In genomic region chr2:183215917-183216316, GRCh38 we compare ENCODE assay signal across 16 cellular contexts.
DNase-seq lines count a peak whose midpoint lies in the region; ATAC-seq, FAIRE-seq and TF ChIP-seq lines count a peak whose summit lies in the region.
"Had no signal": no experiment of that assay in that cellular context is flagged by ENCODE, and none has a peak within 500 bp of the region (broad histone marks: within the 10 kb centered on the region; RNA-seq: fewer than 3 reads in every experiment).

No MANE protein-coding gene starts in this region.

- H3K9me2 ChIP-seq in PC-9 (ENCODE audit: insufficient read depth), result no peaks in the 10 kb centered on the region

- H3K4me3 ChIP-seq in K562 (no peak overlapping the region), endothelial cell of umbilical vein (replicated peaks in 1 of 3; ENCODE audit: insufficient read depth in 1 of 3, low read depth in 1 of 3, low read length in 3 of 3) (no peak overlapping the region), PC-9 (no peak overlapping the region), kidney (ENCODE audit: low read length in 2 of 2) (no peak overlapping the region)
- H3K4me3 ChIP-seq: GM23338 had no signal

- intact Hi-C loops in K562 (cut with micrococcal nuclease) (no loop called here), endothelial cell of umbilical vein (cut with micrococcal nuclease) (no loop called here), PC-9 (cut with micrococcal nuclease; ENCODE audit: unreplicated experiment) (no loop called here), kidney (cut with DNase I) (no loop called here)

- TF ChIP-seq EP300 in K562 (IDR thresholded peaks at IDR 0.05; ENCODE audit: low read length), result no peak

- H4K20me1 ChIP-seq in K562 (replicated peaks; ENCODE audit: control insufficient read depth, insufficient read depth, low read length) (no peaks in the 10 kb centered on the region), endothelial cell of umbilical vein (replicated peaks; ENCODE audit: control insufficient read depth, extremely low read depth, insufficient read depth, low read length) (no peaks in the 10 kb centered on the region), PC-9 (ENCODE audit: insufficient read depth) (no peaks in the 10 kb centered on the region)

- dilution Hi-C loops in endothelial cell of umbilical vein (cut with MboI; ENCODE audit: extremely low pct_ligation_motif_present, low sequenced_read_pairs), result no loop called here

- POLR2A ChIA-PET in K562 (lab: Yijun Ruan, JAX) (no interaction called here), endothelial cell of umbilical vein (lab: Charles Lee) (no interaction called here), PC-9 (lab: Charles Lee; ENCODE audit: unreplicated experiment) (no interaction called here)

- H3K27ac ChIP-seq in K562 (ENCODE audit: extremely low read depth, low read depth, low read length), result no peak overlapping the region; the same call in 2 of the 3 replicates
- no peak overlapping the region for H3K27ac ChIP-seq in endothelial cell of umbilical vein (ENCODE audit: insufficient read depth, low read depth, low read length)
- H3K27ac ChIP-seq in PC-9, result no peak overlapping the region
- H3K27ac ChIP-seq in kidney (ENCODE audit: low read depth in 2 of 2, low read length in 2 of 2), result no peak overlapping the region

- no peaks in the 10 kb centered on the region for H3K36me3 ChIP-seq in K562 (ENCODE audit: control insufficient read depth, insufficient read depth, low read length)
- no peaks in the 10 kb centered on the region for H3K36me3 ChIP-seq in endothelial cell of umbilical vein (ENCODE audit: control insufficient read depth in 2 of 2, extremely low read depth in 1 of 2, insufficient read depth in 2 of 2, low read length in 2 of 2)
- H3K36me3 ChIP-seq in PC-9 (ENCODE audit: low read depth), result no peaks in the 10 kb centered on the region
- no peaks in the 10 kb centered on the region for H3K36me3 ChIP-seq in kidney (ENCODE audit: control insufficient read depth in 1 of 2, insufficient read depth in 2 of 2, low read length in 2 of 2)

- H3K4me2 ChIP-seq in K562 (ENCODE audit: insufficient read depth, low read length) (peak overlapping the region; percentile 13; the same call in 1 of the 2 replicates), endothelial cell of umbilical vein (ENCODE audit: insufficient read depth, low read length) (no peak overlapping the region), PC-9 (no peak overlapping the region)
- H3K4me2 ChIP-seq: GM23338 had no signal

- FAIRE-seq in K562 (lab: Jason Lieb, UNC) (peak; percentile 37), endothelial cell of umbilical vein (lab: Jason Lieb, UNC) (peak; percentile 70), kidney (lab: Jason Lieb, UNC) (no peak)
- FAIRE-seq: GM12892 had no signal

- CTCF ChIA-PET in K562 (lab: Yijun Ruan, JAX; ENCODE audit: low intra/inter-chr PET ratio), result no interaction called here
- CTCF ChIA-PET in endothelial cell of umbilical vein (lab: Charles Lee), result interaction anchor here (1.3 to 1.6 kb wide), 2 partner anchors 28 to 36 kb away, joined by 3 to 4 read pairs; no protein-coding TSS in a partner anchor
- CTCF ChIA-PET in PC-9 (lab: Charles Lee), result no interaction called here

- H3K9ac ChIP-seq in K562 (ENCODE audit: insufficient read depth in 1 of 2, low read depth in 2 of 2, low read length in 2 of 2) (no peak overlapping the region), endothelial cell of umbilical vein (replicated peaks; ENCODE audit: extremely low read depth, insufficient read depth, low read length) (no peak overlapping the region), kidney (ENCODE audit: low read length in 2 of 2) (no peak overlapping the region)

- H3K27me3 ChIP-seq in K562 (ENCODE audit: control insufficient read depth in 2 of 2, insufficient read depth in 2 of 2, low read length in 2 of 2) (no peaks in the 10 kb centered on the region), endothelial cell of umbilical vein (ENCODE audit: control insufficient read depth in 2 of 2, insufficient read depth in 2 of 2, low read length in 2 of 2) (no peaks in the 10 kb centered on the region), PC-9 (ENCODE audit: insufficient read depth, low read depth) (no peaks in the 10 kb centered on the region)

- BruUV-seq in K562 (replicated peaks; lab: Mats Ljungman, UMichigan), result no TSS peak
- no TSS peak for BruUV-seq in endothelial cell of umbilical vein (replicated peaks; lab: Mats Ljungman, UMichigan)
- no TSS peak for BruUV-seq in PC-9 (replicated peaks; lab: Mats Ljungman, UMichigan)

- in situ Hi-C loops in K562 (cut with MboI), result no loop called here

- H3F3A ChIP-seq in PC-9 (ENCODE audit: insufficient read depth, low read depth), result no peaks in the 10 kb centered on the region

- TF ChIP-seq RAD21 in K562 (CRISPR knock-in tag; conservative IDR thresholded peaks at IDR 0.05 in 1 of 2, IDR thresholded peaks at IDR 0.05 in 1 of 2), result no peak

- H2AFZ ChIP-seq in K562 (ENCODE audit: low read depth, low read length) (peak overlapping the region; percentile 51), endothelial cell of umbilical vein (ENCODE audit: low read depth, low read length) (no peak overlapping the region), PC-9 (no peak overlapping the region)
- H2AFZ ChIP-seq: GM23338 had no signal

- TF ChIP-seq POLR2A in K562 (conservative IDR thresholded peaks at IDR 0.05) (no peak), endothelial cell of umbilical vein (IDR thresholded peaks at IDR 0.05; ENCODE audit: low read depth, low read length) (no peak)

- peak; percentile 81 for ATAC-seq in K562
- ATAC-seq in GM21390 (IDR thresholded peaks at IDR 0.05; ENCODE audit: unreplicated experiment), result no peak
- ATAC-seq: GM23338, HCT116 had no signal

- TF ChIP-seq CTCF in K562 (IDR thresholded peaks at IDR 0.05 in 2 of 3, conservative IDR thresholded peaks at IDR 0.05 in 1 of 3; ENCODE audit: insufficient read depth in 2 of 3, low read depth in 1 of 3, low read length in 3 of 3), result no peak
- TF ChIP-seq CTCF in endothelial cell of umbilical vein (IDR thresholded peaks at IDR 0.05; ENCODE audit: extremely low read depth in 1 of 2, insufficient read depth in 1 of 2, low read depth in 1 of 2, low read length in 2 of 2), result no peak
- no peak for TF ChIP-seq CTCF in PC-9 (conservative IDR thresholded peaks at IDR 0.05)
- no peak for TF ChIP-seq CTCF in kidney (IDR thresholded peaks at IDR 0.05; ENCODE audit: borderline replicate concordance, extremely low read depth, insufficient read depth)

- 12% methylated on average over 1 of the region's 1 CpG for WGBS in K562 (ENCODE audit: insufficient coverage, low coverage, missing lambda C conversion rate)

- H3K9me1 ChIP-seq in K562 (ENCODE audit: control insufficient read depth, insufficient read depth, low read length) (no peaks in the 10 kb centered on the region), endothelial cell of umbilical vein (replicated peaks; ENCODE audit: control insufficient read depth, extremely low read depth, insufficient read depth, low read length) (no peaks in the 10 kb centered on the region)

- DNase-seq in K562 (ENCODE audit: extremely low read depth in 1 of 4, low spot score in 3 of 4) (peak in 1 of 4 experiments; percentile 15), endothelial cell of umbilical vein (ENCODE audit: low read depth, low spot score) (peak; percentile 61), lung microvascular endothelial cell (ENCODE audit: low read depth in 2 of 2) (peak; percentile 5 to 21), PC-9 (no peak), kidney (no peak)
- DNase-seq: C1 segment of cervical spinal cord; Calu3; CD4-positive, alpha-beta memory T cell; COR-L47; DMS53; DMS79 treated with DMSO at 0.1 percent for 48 hours; H9 had no signal

- H3K4me1 ChIP-seq in K562 (replicated peaks in 1 of 2; ENCODE audit: control insufficient read depth in 2 of 2, insufficient read depth in 2 of 2, low read length in 2 of 2) (peaks cover 0 to 8% of the 10 kb centered on the region in 2 experiments; a peak in 3 of 5 replicates), endothelial cell of umbilical vein (ENCODE audit: control insufficient read depth, extremely low read depth, insufficient read depth, low read length) (peaks cover 3% of the 10 kb centered on the region), PC-9 (replicated peaks; ENCODE audit: insufficient read depth) (no peaks in the 10 kb centered on the region), kidney (ENCODE audit: control insufficient read depth in 1 of 2, insufficient read depth in 1 of 2, low read depth in 1 of 2, low read length in 2 of 2) (no peaks in the 10 kb centered on the region)

- H3K9me3 ChIP-seq in K562 (replicated peaks; ENCODE audit: control insufficient read depth, insufficient read depth, low read depth, low read length) (no peaks in the 10 kb centered on the region), endothelial cell of umbilical vein (replicated peaks; ENCODE audit: control insufficient read depth, insufficient read depth, low read length) (no peaks in the 10 kb centered on the region), PC-9 (ENCODE audit: insufficient read depth, low read depth) (no peaks in the 10 kb centered on the region), kidney (ENCODE audit: control insufficient read depth in 1 of 2, low read length in 2 of 2) (no peaks in the 10 kb centered on the region)

- H3K79me2 ChIP-seq in K562 (ENCODE audit: control insufficient read depth, insufficient read depth, low read length) (no peaks in the 10 kb centered on the region), endothelial cell of umbilical vein (ENCODE audit: control insufficient read depth, insufficient read depth, low read length) (no peaks in the 10 kb centered on the region), PC-9 (ENCODE audit: low read depth) (no peaks in the 10 kb centered on the region)

TF ChIP-seq in K562, 482 proteins besides CTCF, POLR2A, EP300 and RAD21 (continues in another document):
- TF ChIP-seq MYC (IDR thresholded peaks at IDR 0.05; ENCODE audit: low read depth, low read length) (0 out of 2 replicates have a peak, but pooled peaks have one; percentile 26), MYC (CRISPR knock-in tag; IDR thresholded peaks at IDR 0.05; ENCODE audit: borderline replicate concordance, low read depth) (no peak), MAX (CRISPR knock-in tag; IDR thresholded peaks at IDR 0.05) (no peak), EZH2 (IDR thresholded peaks at IDR 0.05; ENCODE audit: borderline replicate concordance, low read depth, low read length) (no peak)

TF ChIP-seq in endothelial cell of umbilical vein, 7 proteins besides CTCF, POLR2A, EP300 and RAD21:
- TF ChIP-seq MYC (IDR thresholded peaks at IDR 0.05; ENCODE audit: low read depth, low read length) (no peak), POLR2AphosphoS5 (IDR thresholded peaks at IDR 0.05; ENCODE audit: insufficient read depth, low read depth, low read length) (no peak), FOS (IDR thresholded peaks at IDR 0.05; ENCODE audit: borderline replicate concordance, insufficient read depth, low read length) (no peak), GATA2 (IDR thresholded peaks at IDR 0.05; ENCODE audit: insufficient read depth, insufficient read length, low read depth, low read length) (no peak)
TF ChIP-seq in endothelial cell of umbilical vein: peak in this region for 0.

Comparison
In these comparisons a context has a peak if more than half of its experiments do, and no peak if none do; other contexts are left out.
1. DNase-seq: peak in endothelial cell of umbilical vein (single experiment) and lung microvascular endothelial cell (2 of 2); none in PC-9 (0 of 2) and kidney (single experiment).